In genomic region chr12:109131522-109132050, GRCh38 we compare ENCODE assay signal across 14 cellular contexts. TPM values are rescaled to one million over a fixed set of nuclear protein-coding genes. Genes with fewer than 3 reads are reported as not detected.
A peak's percentile ranks its signal among the peaks of the same experiment; 100 is the strongest.
DNase-seq lines count a peak whose midpoint lies in the region; ATAC-seq and TF ChIP-seq lines count a peak whose summit lies in the region.
"Had no signal": no experiment of that assay in that cellular context is flagged by ENCODE, and none has a peak within 500 bp of the region (broad histone marks: within the 10 kb centered on the region; RNA-seq: fewer than 3 reads in every experiment).

No MANE protein-coding gene starts in this region.

- intact Hi-C loops in left cardiac atrium (cut with DNase I) = no loop called here

- peak overlapping the region; percentile 83 for H3K27ac ChIP-seq in parathyroid adenoma

- H3K4me1 ChIP-seq in parathyroid adenoma = peaks cover 33% of the 10 kb centered on the region

- peak overlapping the region; percentile 34 for H2AFZ ChIP-seq in parathyroid adenoma

- DNase-seq in AG20443 (ENCODE audit: low spot score) (peak; percentile 65), RPMI8226 (peak; percentile 8), left cardiac atrium (peak; percentile 43), NCI-H2081 (lab: John Stamatoyannopoulos, UW) (no peak), T-helper 1 cell (no peak), NCI-H345 (lab: John Stamatoyannopoulos, UW) (no peak)
- DNase-seq: activated CD4-positive, CD25-positive, alpha-beta regulatory T cell treated with anti-CD3 and anti-CD28 coated beads, Interleukin-2, amount 50 U/mL, for 72 hours; activated T-cell treated with anti-CD3 and anti-CD28 coated beads for 4 hours; cortex of kidney; EL; H9; MG63 had no signal

- no peak for TF ChIP-seq CTCF in parathyroid adenoma (IDR thresholded peaks at IDR 0.05)

- no peaks in the 10 kb centered on the region for H3K27me3 ChIP-seq in parathyroid adenoma (ENCODE audit: control insufficient read depth, insufficient read depth, low read length)
- H3K27me3 ChIP-seq: MG63 had no signal

- H3K9ac ChIP-seq in parathyroid adenoma = no peak overlapping the region

- no peaks in the 10 kb centered on the region for H3K36me3 ChIP-seq in parathyroid adenoma (ENCODE audit: control insufficient read depth, insufficient read depth, low read length)
- H3K36me3 ChIP-seq: MG63 had no signal

- H3K4me2 ChIP-seq in parathyroid adenoma (ENCODE audit: low read length) = peak overlapping the region; percentile 79

- peaks cover 9% of the 10 kb centered on the region for H3K79me2 ChIP-seq in parathyroid adenoma

- no peaks in the 10 kb centered on the region for H3K9me3 ChIP-seq in parathyroid adenoma (ENCODE audit: control insufficient read depth, low read length)

- H3K4me3 ChIP-seq in parathyroid adenoma (ENCODE audit: low read depth, low read length) = peak overlapping the region; percentile 51
- H3K4me3 ChIP-seq: MG63 had no signal

- ATAC-seq in left cardiac atrium = peak; percentile 42 to 66
- ATAC-seq in HG02798 (IDR thresholded peaks at IDR 0.05; ENCODE audit: poor library complexity, unreplicated experiment) = no peak

RNA-seq across cellular contexts. Expression of gene ACACB, which starts 15.2 kb away (rescaled TPM):
- total RNA-seq in left cardiac atrium = 100 to 1,000 TPM; 165 to 172 TPM

RNA-seq across cellular contexts. Expression of gene UNG, which starts 34.2 kb away (rescaled TPM):
- 10 to 100 TPM; 13.9 to 16.6 TPM for total RNA-seq in left cardiac atrium

RNA-seq across cellular contexts. Expression of gene ALKBH2, which starts 38.3 kb away (rescaled TPM):
- total RNA-seq in left cardiac atrium = 10 to 100 TPM in 1 of 2 donors, 1 to 10 TPM in 1; 8.5 to 12.0 TPM

Comparison
In these comparisons a context has a peak if more than half of its experiments do, and no peak if none do; other contexts are left out.
1. DNase-seq: peak in AG20443 (single experiment), RPMI8226 (single experiment) and left cardiac atrium (single experiment); none in NCI-H2081 (0 of 2), T-helper 1 cell (0 of 5) and NCI-H345 (single experiment).